Comparison of ENCODE assay signal across 13 cellular contexts in genomic region chr11:22690245-22690644, GRCh38. TPM values are rescaled to one million over a fixed set of nuclear protein-coding genes. Genes with fewer than 3 reads are reported as not detected.
DNase-seq lines count a peak whose midpoint lies in the region; ATAC-seq lines count a peak whose summit lies in the region.
"Had no signal": no experiment of that assay in that cellular context is flagged by ENCODE, and none has a peak within 500 bp of the region (broad histone marks: within the 10 kb centered on the region; RNA-seq: fewer than 3 reads in every experiment).

No MANE protein-coding gene starts in this region.

- no peak for ATAC-seq in activated naive CD8-positive, alpha-beta T cell treated with anti-CD3 and anti-CD28 coated beads, Interleukin-2, amount 50 U/mL, for 24 hours
- ATAC-seq in naive thymus-derived CD8-positive, alpha-beta T cell: no peak
- ATAC-seq: K562 had no signal

- no peaks in the 10 kb centered on the region for H3K27me3 Mint-ChIP-seq in activated naive CD8-positive, alpha-beta T cell treated with anti-CD3 and anti-CD28 coated beads for 36 hours
- H3K27me3 Mint-ChIP-seq in activated naive CD8-positive, alpha-beta T cell treated with anti-CD3 and anti-CD28 coated beads, Interleukin-2, amount 50 U/mL, for 24 hours: no peaks in the 10 kb centered on the region
- H3K27me3 Mint-ChIP-seq in naive thymus-derived CD8-positive, alpha-beta T cell: no peaks in the 10 kb centered on the region

- in situ Hi-C loops in ACHN (cut with HindIII; ENCODE audit: low pct_ligation_motif_present, low pct_unique_long_range_greater_than_20kb, low sequenced_read_pairs): no loop called here

- H3K27ac Mint-ChIP-seq in activated naive CD8-positive, alpha-beta T cell treated with anti-CD3 and anti-CD28 coated beads for 36 hours: peak overlapping the region; percentile 80
- H3K27ac Mint-ChIP-seq in activated naive CD8-positive, alpha-beta T cell treated with anti-CD3 and anti-CD28 coated beads, Interleukin-2, amount 50 U/mL, for 24 hours: no peak overlapping the region
- peak overlapping the region in 7 of 10 donors; percentile 20 to 97 (median 95) for H3K27ac Mint-ChIP-seq in naive thymus-derived CD8-positive, alpha-beta T cell
- H3K27ac Mint-ChIP-seq: HFFc6 had no signal

- peaks cover 13% of the 10 kb centered on the region for H3K4me1 Mint-ChIP-seq in activated naive CD8-positive, alpha-beta T cell treated with anti-CD3 and anti-CD28 coated beads for 36 hours
- H3K4me1 Mint-ChIP-seq in activated naive CD8-positive, alpha-beta T cell treated with anti-CD3 and anti-CD28 coated beads, Interleukin-2, amount 50 U/mL, for 24 hours: peaks cover 11% of the 10 kb centered on the region
- H3K4me1 Mint-ChIP-seq in naive thymus-derived CD8-positive, alpha-beta T cell: peaks cover 5 to 29% (median 18%) of the 10 kb centered on the region in 4 donors

- no peak for DNase-seq in activated naive CD8-positive, alpha-beta T cell treated with anti-CD3 and anti-CD28 coated beads for 36 hours
- no peak for DNase-seq in activated naive CD8-positive, alpha-beta T cell treated with anti-CD3 and anti-CD28 coated beads, Interleukin-2, amount 50 U/mL, for 24 hours
- DNase-seq in NCI-H69 (lab: John Stamatoyannopoulos, UW) (peak; percentile 35), DMS153 treated with DMSO at 0.1 percent for 48 hours (lab: John Stamatoyannopoulos, UW; ENCODE audit: unreplicated experiment) (no peak), NCI-H1930 (lab: John Stamatoyannopoulos, UW) (no peak), ACHN (no peak)
- DNase-seq in naive thymus-derived CD8-positive, alpha-beta T cell: no peak
- DNase-seq: BE2C, GF-D8, HCEC 1CT, HFFc6 had no signal

- POLR2A ChIA-PET in naive thymus-derived CD8-positive, alpha-beta T cell (lab: Charles Lee): interaction anchor here (1.6 to 1.8 kb wide), 2 partner anchors 65 to 66 kb away, joined by 3 to 6 read pairs; partner anchors contain the start of gene FANCF

- no peaks in the 10 kb centered on the region for H3K36me3 Mint-ChIP-seq in activated naive CD8-positive, alpha-beta T cell treated with anti-CD3 and anti-CD28 coated beads for 36 hours
- H3K36me3 Mint-ChIP-seq in activated naive CD8-positive, alpha-beta T cell treated with anti-CD3 and anti-CD28 coated beads, Interleukin-2, amount 50 U/mL, for 24 hours (ENCODE audit: low read depth): no peaks in the 10 kb centered on the region
- H3K36me3 Mint-ChIP-seq in naive thymus-derived CD8-positive, alpha-beta T cell: no peaks in the 10 kb centered on the region
- H3K36me3 Mint-ChIP-seq: CD8-positive, alpha-beta memory T cell had no signal

- no peak overlapping the region for H3K4me3 Mint-ChIP-seq in activated naive CD8-positive, alpha-beta T cell treated with anti-CD3 and anti-CD28 coated beads for 36 hours
- no peak overlapping the region for H3K4me3 Mint-ChIP-seq in activated naive CD8-positive, alpha-beta T cell treated with anti-CD3 and anti-CD28 coated beads, Interleukin-2, amount 50 U/mL, for 24 hours
- peak overlapping the region in 6 of 10 donors; percentile 71 to 92 (median 84) for H3K4me3 Mint-ChIP-seq in naive thymus-derived CD8-positive, alpha-beta T cell
- H3K4me3 Mint-ChIP-seq: HFFc6 had no signal

- no peaks in the 10 kb centered on the region for H3K9me3 Mint-ChIP-seq in activated naive CD8-positive, alpha-beta T cell treated with anti-CD3 and anti-CD28 coated beads for 36 hours
- no peaks in the 10 kb centered on the region for H3K9me3 Mint-ChIP-seq in activated naive CD8-positive, alpha-beta T cell treated with anti-CD3 and anti-CD28 coated beads, Interleukin-2, amount 50 U/mL, for 24 hours
- peaks cover 0 to 2% (median 0%) of the 10 kb centered on the region in 9 donors for H3K9me3 Mint-ChIP-seq in naive thymus-derived CD8-positive, alpha-beta T cell
- H3K9me3 Mint-ChIP-seq: CD8-positive, alpha-beta memory T cell had no signal

RNA-seq across cellular contexts. Expression of gene GAS2, which starts 23.8 kb away (rescaled TPM):
- total RNA-seq in activated naive CD8-positive, alpha-beta T cell treated with anti-CD3 and anti-CD28 coated beads for 36 hours: 1 to 10 TPM; 1.9 to 2.4 TPM
- 1 to 10 TPM; 5.7 to 6.0 TPM for total RNA-seq in naive thymus-derived CD8-positive, alpha-beta T cell
- 1 to 10 TPM; 2.9 to 5.0 (median 3.9) TPM for polyA plus RNA-seq in naive thymus-derived CD8-positive, alpha-beta T cell

Comparison
In these comparisons a context has a peak if more than half of its experiments do, and no peak if none do; other contexts are left out.
1. H3K4me3 Mint-ChIP-seq: peak in naive thymus-derived CD8-positive, alpha-beta T cell (6 of 10); none in activated naive CD8-positive, alpha-beta T cell treated with anti-CD3 and anti-CD28 coated beads for 36 hours (single experiment) and activated naive CD8-positive, alpha-beta T cell treated with anti-CD3 and anti-CD28 coated beads, Interleukin-2, amount 50 U/mL, for 24 hours (single experiment).